Comparison of ENCODE assay signal across 1 cellular context in the genomic region with DNA sequence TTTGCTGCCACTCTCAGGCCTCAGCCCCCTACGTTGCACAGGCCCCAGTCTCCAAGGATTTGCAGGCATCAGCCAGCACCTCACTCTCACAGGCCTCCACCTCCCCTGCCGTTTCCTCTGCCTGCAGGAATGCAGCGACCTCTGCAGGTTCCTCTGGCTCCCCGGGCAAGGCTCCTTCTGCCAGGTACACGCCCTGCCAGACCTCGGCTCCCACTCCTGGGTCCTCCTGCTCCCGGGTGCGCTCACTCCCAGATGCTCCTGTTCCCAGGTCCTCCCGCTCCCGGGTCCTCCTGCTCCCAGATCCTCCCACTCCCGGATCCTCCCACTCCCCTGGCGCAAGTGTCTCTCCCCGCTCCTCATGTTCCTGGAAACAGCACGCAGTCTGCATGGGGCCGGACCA.
TF ChIP-seq lines count a peak whose summit lies in the region.

No MANE protein-coding gene starts in this region.

TF ChIP-seq in GM23338, 12 proteins besides CTCF, POLR2A, EP300 and RAD21:
- TF ChIP-seq ETS1 (IDR thresholded peaks at IDR 0.05) (no peak), ZNF114 (CRISPR knock-in tag; IDR thresholded peaks at IDR 0.05) (no peak), CREB1 (CRISPR knock-in tag; IDR thresholded peaks at IDR 0.05; ENCODE audit: low read depth) (no peak), REST (IDR thresholded peaks at IDR 0.05; ENCODE audit: unreplicated experiment) (no peak), JUNB (IDR thresholded peaks at IDR 0.05; ENCODE audit: unreplicated experiment) (no peak), NANOG (IDR thresholded peaks at IDR 0.05; ENCODE audit: borderline replicate concordance) (no peak), POLR2AphosphoS5 (IDR thresholded peaks at IDR 0.05; ENCODE audit: low read depth) (no peak), ZNF331 (CRISPR knock-in tag; IDR thresholded peaks at IDR 0.05; ENCODE audit: low read depth) (no peak), EZH2 (IDR thresholded peaks at IDR 0.05; ENCODE audit: low read depth, unreplicated experiment) (no peak), EZH2phosphoT487 (IDR thresholded peaks at IDR 0.05; ENCODE audit: unreplicated experiment) (no peak), STAT1 (IDR thresholded peaks at IDR 0.05; ENCODE audit: unreplicated experiment) (no peak)
- TF ChIP-seq, protein P1, sequence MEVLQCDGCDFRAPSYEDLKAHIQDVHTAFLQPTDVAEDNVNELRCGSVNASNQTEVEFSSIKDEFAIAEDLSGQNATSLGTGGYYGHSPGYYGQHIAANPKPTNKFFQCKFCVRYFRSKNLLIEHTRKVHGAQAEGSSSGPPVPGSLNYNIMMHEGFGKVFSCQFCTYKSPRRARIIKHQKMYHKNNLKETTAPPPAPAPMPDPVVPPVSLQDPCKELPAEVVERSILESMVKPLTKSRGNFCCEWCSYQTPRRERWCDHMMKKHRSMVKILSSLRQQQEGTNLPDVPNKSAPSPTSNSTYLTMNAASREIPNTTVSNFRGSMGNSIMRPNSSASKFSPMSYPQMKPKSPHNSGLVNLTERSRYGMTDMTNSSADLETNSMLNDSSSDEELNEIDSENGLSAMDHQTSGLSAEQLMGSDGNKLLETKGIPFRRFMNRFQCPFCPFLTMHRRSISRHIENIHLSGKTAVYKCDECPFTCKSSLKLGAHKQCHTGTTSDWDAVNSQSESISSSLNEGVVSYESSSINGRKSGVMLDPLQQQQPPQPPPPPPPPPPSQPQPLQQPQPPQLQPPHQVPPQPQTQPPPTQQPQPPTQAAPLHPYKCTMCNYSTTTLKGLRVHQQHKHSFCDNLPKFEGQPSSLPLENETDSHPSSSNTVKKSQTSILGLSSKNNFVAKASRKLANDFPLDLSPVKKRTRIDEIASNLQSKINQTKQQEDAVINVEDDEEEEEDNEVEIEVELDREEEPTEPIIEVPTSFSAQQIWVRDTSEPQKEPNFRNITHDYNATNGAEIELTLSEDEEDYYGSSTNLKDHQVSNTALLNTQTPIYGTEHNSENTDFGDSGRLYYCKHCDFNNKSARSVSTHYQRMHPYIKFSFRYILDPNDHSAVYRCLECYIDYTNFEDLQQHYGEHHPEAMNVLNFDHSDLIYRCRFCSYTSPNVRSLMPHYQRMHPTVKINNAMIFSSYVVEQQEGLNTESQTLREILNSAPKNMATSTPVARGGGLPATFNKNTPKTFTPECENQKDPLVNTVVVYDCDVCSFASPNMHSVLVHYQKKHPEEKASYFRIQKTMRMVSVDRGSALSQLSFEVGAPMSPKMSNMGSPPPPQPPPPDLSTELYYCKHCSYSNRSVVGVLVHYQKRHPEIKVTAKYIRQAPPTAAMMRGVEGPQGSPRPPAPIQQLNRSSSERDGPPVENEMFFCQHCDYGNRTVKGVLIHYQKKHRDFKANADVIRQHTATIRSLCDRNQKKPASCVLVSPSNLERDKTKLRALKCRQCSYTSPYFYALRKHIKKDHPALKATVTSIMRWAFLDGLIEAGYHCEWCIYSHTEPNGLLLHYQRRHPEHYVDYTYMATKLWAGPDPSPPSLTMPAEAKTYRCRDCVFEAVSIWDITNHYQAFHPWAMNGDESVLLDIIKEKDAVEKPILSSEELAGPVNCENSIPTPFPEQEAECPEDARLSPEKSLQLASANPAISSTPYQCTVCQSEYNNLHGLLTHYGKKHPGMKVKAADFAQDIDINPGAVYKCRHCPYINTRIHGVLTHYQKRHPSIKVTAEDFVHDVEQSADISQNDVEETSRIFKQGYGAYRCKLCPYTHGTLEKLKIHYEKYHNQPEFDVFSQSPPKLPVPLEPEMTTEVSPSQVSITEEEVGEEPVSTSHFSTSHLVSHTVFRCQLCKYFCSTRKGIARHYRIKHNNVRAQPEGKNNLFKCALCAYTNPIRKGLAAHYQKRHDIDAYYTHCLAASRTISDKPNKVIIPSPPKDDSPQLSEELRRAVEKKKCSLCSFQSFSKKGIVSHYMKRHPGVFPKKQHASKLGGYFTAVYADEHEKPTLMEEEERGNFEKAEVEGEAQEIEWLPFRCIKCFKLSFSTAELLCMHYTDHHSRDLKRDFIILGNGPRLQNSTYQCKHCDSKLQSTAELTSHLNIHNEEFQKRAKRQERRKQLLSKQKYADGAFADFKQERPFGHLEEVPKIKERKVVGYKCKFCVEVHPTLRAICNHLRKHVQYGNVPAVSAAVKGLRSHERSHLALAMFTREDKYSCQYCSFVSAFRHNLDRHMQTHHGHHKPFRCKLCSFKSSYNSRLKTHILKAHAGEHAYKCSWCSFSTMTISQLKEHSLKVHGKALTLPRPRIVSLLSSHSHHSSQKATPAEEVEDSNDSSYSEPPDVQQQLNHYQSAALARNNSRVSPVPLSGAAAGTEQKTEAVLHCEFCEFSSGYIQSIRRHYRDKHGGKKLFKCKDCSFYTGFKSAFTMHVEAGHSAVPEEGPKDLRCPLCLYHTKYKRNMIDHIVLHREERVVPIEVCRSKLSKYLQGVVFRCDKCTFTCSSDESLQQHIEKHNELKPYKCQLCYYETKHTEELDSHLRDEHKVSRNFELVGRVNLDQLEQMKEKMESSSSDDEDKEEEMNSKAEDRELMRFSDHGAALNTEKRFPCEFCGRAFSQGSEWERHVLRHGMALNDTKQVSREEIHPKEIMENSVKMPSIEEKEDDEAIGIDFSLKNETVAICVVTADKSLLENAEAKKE (CRISPR knock-in tag; IDR thresholded peaks at IDR 0.05): no peak
